ENCODE assay signal across 15 cellular contexts in the genomic region with DNA sequence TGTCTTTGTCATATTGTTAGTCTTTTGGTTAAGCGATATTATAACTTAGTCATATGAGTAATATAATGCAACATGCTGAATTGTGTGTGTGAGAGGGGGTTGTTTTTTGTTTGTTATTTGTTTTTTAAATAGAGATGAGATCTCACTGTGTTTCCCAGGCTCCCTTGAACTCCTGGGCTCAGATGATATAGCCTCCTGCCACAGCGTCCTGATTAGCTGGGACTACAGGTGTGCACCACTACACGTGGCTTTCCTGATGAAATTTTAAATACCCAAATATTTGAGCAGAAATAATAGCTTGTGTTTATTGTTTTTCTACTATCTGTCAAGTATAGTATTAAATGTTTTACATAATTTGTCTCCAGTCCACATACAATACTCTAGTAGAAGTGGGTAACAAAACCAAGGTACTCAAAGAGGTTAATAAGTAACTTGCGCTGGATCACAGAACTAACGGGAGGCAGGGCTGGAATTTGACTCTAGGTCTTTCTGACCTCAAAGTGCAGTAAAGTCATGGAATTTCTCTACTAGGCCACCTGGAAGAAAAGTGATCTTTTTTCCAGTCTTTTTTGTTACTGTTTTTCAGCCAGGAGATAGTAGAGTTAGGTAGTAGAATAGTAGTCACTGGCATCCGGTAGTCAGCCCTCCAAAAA.
"Had no signal": no experiment of that assay in that cellular context is flagged by ENCODE, and none has a peak within 500 bp of the region (broad histone marks: within the 10 kb centered on the region; RNA-seq: fewer than 3 reads in every experiment).

No MANE protein-coding gene starts in this region.

- H3K4me1 ChIP-seq: breast epithelium had no signal

- H3K27me3 ChIP-seq: breast epithelium had no signal

- H3K4me3 ChIP-seq: breast epithelium had no signal

- H3K27ac ChIP-seq: breast epithelium had no signal

- H3K9me3 ChIP-seq: breast epithelium had no signal

- ATAC-seq: activated T-cell treated with anti-CD3 and anti-CD28 coated beads, Interleukin-2, amount 50 U/mL, for 4 hours; naive thymus-derived CD4-positive, alpha-beta T cell; sciatic nerve had no signal

- DNase-seq: activated CD4-positive, alpha-beta memory T cell treated with anti-CD3 and anti-CD28 coated beads for 36 hours; activated CD4-positive, CD25-positive, alpha-beta regulatory T cell treated with anti-CD3 and anti-CD28 coated beads, Interleukin-2, amount 50 U/mL, for 72 hours; activated effector memory CD4-positive, alpha-beta T cell treated with anti-CD3 and anti-CD28 coated beads, Interleukin-2, amount 50 U/mL, for 16 hours; activated T-cell treated with anti-CD3 and anti-CD28 coated beads, Interleukin-2, amount 50 U/mL, for 4 hours; dermis blood vessel endothelial cell; erythroblast; immature natural killer cell; naive thymus-derived CD4-positive, alpha-beta T cell; stimulated activated CD4-positive, alpha-beta T cell treated with anti-CD3 and anti-CD28 coated beads, Interleukin-2, amount 100 ng/mL, for 24 hours; stimulated activated naive CD4-positive, alpha-beta T cell; substantia nigra; SW 1271; T-helper 9 cell had no signal

- H3K36me3 ChIP-seq: breast epithelium had no signal
